15 cellular contexts compared by ENCODE assay signal in genomic region chr14:64561631-64562030, GRCh38. TPM values are rescaled to one million over a fixed set of nuclear protein-coding genes. Genes with fewer than 3 reads are reported as not detected.
DNase-seq lines count a peak whose midpoint lies in the region; TF ChIP-seq lines count a peak whose summit lies in the region.
"Had no signal": no experiment of that assay in that cellular context is flagged by ENCODE, and none has a peak within 500 bp of the region (broad histone marks: within the 10 kb centered on the region; RNA-seq: fewer than 3 reads in every experiment).

No MANE protein-coding gene starts in this region.

- no peak overlapping the region for H2BK120ac ChIP-seq in trophoblast cell (ENCODE audit: insufficient read depth, low read length, poor library complexity)

- no peak overlapping the region for H4K91ac ChIP-seq in trophoblast cell (ENCODE audit: low read depth, low read length)

- TF ChIP-seq CTCF in Loucy (conservative IDR thresholded peaks at IDR 0.05; ENCODE audit: low read length) (no peak), PC-9 (conservative IDR thresholded peaks at IDR 0.05) (no peak), MM.1S (IDR thresholded peaks at IDR 0.05; ENCODE audit: low read length) (no peak)

- no CpG with 5 or more reads among the region's 2 CpGs for WGBS in trophoblast cell (ENCODE audit: extremely low coverage, insufficient coverage, insufficient read length)

- H3K4me3 ChIP-seq in Loucy (ENCODE audit: low read length, poor library complexity, severe bottlenecking) (no peak overlapping the region), PC-9 (no peak overlapping the region), trophoblast cell (ENCODE audit: low read depth, low read length) (no peak overlapping the region), MM.1S (ENCODE audit: low read length) (no peak overlapping the region)

- H2AFZ ChIP-seq in Loucy (ENCODE audit: low read length) (no peak overlapping the region), PC-9 (no peak overlapping the region), trophoblast cell (ENCODE audit: insufficient read depth, low read length, poor library complexity) (no peak overlapping the region), MM.1S (ENCODE audit: low read length) (no peak overlapping the region)

- POLR2A ChIA-PET in PC-9 (lab: Charles Lee; ENCODE audit: unreplicated experiment), result no interaction called here

- no peak overlapping the region for H3K4ac ChIP-seq in trophoblast cell (ENCODE audit: low read depth, low read length)

- H2BK12ac ChIP-seq in trophoblast cell (ENCODE audit: low read length), result peak overlapping the region; percentile 2

- H3K9me3 Mint-ChIP-seq in activated naive CD4-positive, alpha-beta T cell treated with anti-CD3 and anti-CD28 coated beads for 36 hours, result no peaks in the 10 kb centered on the region
- H3K9me3 Mint-ChIP-seq: HFFc6 had no signal

- H3K79me2 ChIP-seq in Loucy (ENCODE audit: insufficient read depth, low read length), result no peaks in the 10 kb centered on the region
- no peaks in the 10 kb centered on the region for H3K79me2 ChIP-seq in PC-9 (ENCODE audit: low read depth)
- H3K79me2 ChIP-seq in trophoblast cell (ENCODE audit: control insufficient read depth, insufficient read depth, low read length, poor library complexity), result no peaks in the 10 kb centered on the region
- H3K79me2 ChIP-seq in MM.1S (ENCODE audit: low read length), result no peaks in the 10 kb centered on the region

- peak; percentile 23 for DNase-seq in NCI-H2107 treated with DMSO at 0.1 percent for 48 hours (lab: John Stamatoyannopoulos, UW; ENCODE audit: unreplicated experiment)
- DNase-seq in NCI-H2107 (lab: John Stamatoyannopoulos, UW), result no peak
- DNase-seq in PC-9, result peak in 1 of 2 experiments; percentile 53
- DNase-seq in trophoblast cell, result no peak
- no peak for DNase-seq in MM.1S
- no peak for DNase-seq in posterior vena cava (ENCODE audit: low spot score)
- DNase-seq in activated naive CD4-positive, alpha-beta T cell treated with anti-CD3 and anti-CD28 coated beads for 36 hours, result no peak
- DNase-seq: C1 segment of cervical spinal cord, DMS 273 treated with DMSO at 0.1 percent for 48 hours, HFFc6, KBM-7, NCI-H1092, NCI-H187 treated with DMSO at 0.1 percent for 48 hours, NCI-H446 had no signal

- H2BK5ac ChIP-seq in trophoblast cell (ENCODE audit: low read depth, low read length, poor library complexity), result no peak overlapping the region

- no peak overlapping the region for H3K27ac ChIP-seq in PC-9
- H3K27ac ChIP-seq in trophoblast cell (ENCODE audit: low read depth, low read length), result no peak overlapping the region
- no peak overlapping the region for H3K27ac ChIP-seq in MM.1S (ENCODE audit: low read length)

- no peaks in the 10 kb centered on the region for H3K27me3 Mint-ChIP-seq in activated naive CD4-positive, alpha-beta T cell treated with anti-CD3 and anti-CD28 coated beads for 36 hours (ENCODE audit: low read depth)

- peaks cover 17% of the 10 kb centered on the region for H3K4me1 ChIP-seq in Loucy (ENCODE audit: insufficient read depth, low read length, poor library complexity, severe bottlenecking)
- H3K4me1 ChIP-seq in PC-9 (replicated peaks; ENCODE audit: insufficient read depth), result peaks cover 27% of the 10 kb centered on the region
- peaks cover 3 to 6% of the 10 kb centered on the region in 2 experiments for H3K4me1 ChIP-seq in trophoblast cell (ENCODE audit: control insufficient read depth in 1 of 2, insufficient read depth in 2 of 2, low read length in 2 of 2)
- H3K4me1 ChIP-seq in MM.1S (ENCODE audit: low read length), result no peaks in the 10 kb centered on the region

- no peaks in the 10 kb centered on the region for H4K20me1 ChIP-seq in Loucy (ENCODE audit: insufficient read depth, low read length, poor library complexity, severe bottlenecking)
- H4K20me1 ChIP-seq in PC-9 (ENCODE audit: insufficient read depth), result no peaks in the 10 kb centered on the region
- no peaks in the 10 kb centered on the region for H4K20me1 ChIP-seq in MM.1S (ENCODE audit: insufficient read depth, low read length)

- no TSS peak for BruUV-seq in PC-9 (replicated peaks; lab: Mats Ljungman, UMichigan)

- H3K4me1 Mint-ChIP-seq in activated naive CD4-positive, alpha-beta T cell treated with anti-CD3 and anti-CD28 coated beads for 36 hours (ENCODE audit: low read depth), result peaks cover 2% of the 10 kb centered on the region

- H3K4me2 ChIP-seq in Loucy (ENCODE audit: low read depth, low read length, poor library complexity, severe bottlenecking) (peak overlapping the region; percentile 30), PC-9 (peak overlapping the region; percentile 51), trophoblast cell (ENCODE audit: low read length) (no peak overlapping the region), MM.1S (ENCODE audit: low read depth, low read length) (no peak overlapping the region)

- H3K14ac ChIP-seq in trophoblast cell (ENCODE audit: low read length), result no peak overlapping the region

- no peaks in the 10 kb centered on the region for H3K9me2 ChIP-seq in Loucy (replicated peaks; ENCODE audit: low read depth, low read length)
- H3K9me2 ChIP-seq in PC-9 (ENCODE audit: insufficient read depth), result no peaks in the 10 kb centered on the region
- H3K9me2 ChIP-seq in MM.1S (replicated peaks; ENCODE audit: insufficient read depth, low read length), result no peaks in the 10 kb centered on the region

- H3K4me3 Mint-ChIP-seq in activated naive CD4-positive, alpha-beta T cell treated with anti-CD3 and anti-CD28 coated beads for 36 hours, result no peak overlapping the region
- H3K4me3 Mint-ChIP-seq: HFFc6 had no signal

- no peak overlapping the region for H4K12ac ChIP-seq in trophoblast cell (ENCODE audit: low read depth, low read length)

- no peak overlapping the region for H3K23ac ChIP-seq in trophoblast cell (ENCODE audit: low read length)

- H3K9ac ChIP-seq in Loucy (ENCODE audit: low read depth, low read length, poor library complexity, severe bottlenecking) (no peak overlapping the region), trophoblast cell (ENCODE audit: low read length) (no peak overlapping the region), MM.1S (ENCODE audit: low read length) (no peak overlapping the region)

- no peaks in the 10 kb centered on the region for H3K9me3 ChIP-seq in Loucy (ENCODE audit: insufficient read depth, low read depth, low read length)
- no peaks in the 10 kb centered on the region for H3K9me3 ChIP-seq in PC-9 (ENCODE audit: insufficient read depth, low read depth)
- H3K9me3 ChIP-seq in trophoblast cell (ENCODE audit: insufficient read depth, low read depth, low read length), result no peaks in the 10 kb centered on the region
- no peaks in the 10 kb centered on the region for H3K9me3 ChIP-seq in MM.1S (replicated peaks; ENCODE audit: insufficient read depth, low read length)

- H3K36me3 ChIP-seq in Loucy (ENCODE audit: insufficient read depth, low read length), result no peaks in the 10 kb centered on the region
- H3K36me3 ChIP-seq in PC-9 (ENCODE audit: low read depth), result no peaks in the 10 kb centered on the region
- H3K36me3 ChIP-seq in trophoblast cell (ENCODE audit: control insufficient read depth in 1 of 2, insufficient read depth in 2 of 2, low read length in 2 of 2), result no peaks in the 10 kb centered on the region
- H3K36me3 ChIP-seq in MM.1S (replicated peaks; ENCODE audit: insufficient read depth, low read length), result no peaks in the 10 kb centered on the region

- H2AK5ac ChIP-seq in trophoblast cell (ENCODE audit: low read length), result no peak overlapping the region

- no peak overlapping the region for H3K18ac ChIP-seq in trophoblast cell (ENCODE audit: low read length)

- H3K27ac Mint-ChIP-seq in activated naive CD4-positive, alpha-beta T cell treated with anti-CD3 and anti-CD28 coated beads for 36 hours, result no peak overlapping the region
- H3K27ac Mint-ChIP-seq: HFFc6 had no signal

- CTCF ChIA-PET in PC-9 (lab: Charles Lee), result no interaction called here
- CTCF ChIA-PET in activated naive CD4-positive, alpha-beta T cell treated with anti-CD3 and anti-CD28 coated beads for 36 hours (lab: Charles Lee), result interaction anchor here (1.3 kb wide), 1 partner anchor 75 kb away, joined by 6 read pairs; no protein-coding TSS in a partner anchor

- no peak overlapping the region for H4K8ac ChIP-seq in trophoblast cell (ENCODE audit: low read depth, low read length)

- intact Hi-C loops in PC-9 (cut with micrococcal nuclease; ENCODE audit: unreplicated experiment) (no loop called here), posterior vena cava (cut with DNase I) (no loop called here)
- intact Hi-C loops in activated naive CD4-positive, alpha-beta T cell treated with anti-CD3 and anti-CD28 coated beads for 36 hours (cut with micrococcal nuclease), result no loop called here

- H3K27me3 ChIP-seq in Loucy (ENCODE audit: insufficient read depth, low read length, poor library complexity, severe bottlenecking), result no peaks in the 10 kb centered on the region
- no peaks in the 10 kb centered on the region for H3K27me3 ChIP-seq in PC-9 (ENCODE audit: insufficient read depth, low read depth)
- no peaks in the 10 kb centered on the region for H3K27me3 ChIP-seq in trophoblast cell (ENCODE audit: insufficient read depth, low read length)
- no peaks in the 10 kb centered on the region for H3K27me3 ChIP-seq in MM.1S (replicated peaks; ENCODE audit: insufficient read depth, low read length)

- no peaks in the 10 kb centered on the region for H3K36me3 Mint-ChIP-seq in activated naive CD4-positive, alpha-beta T cell treated with anti-CD3 and anti-CD28 coated beads for 36 hours (ENCODE audit: low read depth)

- H3K79me1 ChIP-seq in trophoblast cell (ENCODE audit: low read length), result peaks cover 17% of the 10 kb centered on the region

- H3F3A ChIP-seq in Loucy (ENCODE audit: low read depth), result no peaks in the 10 kb centered on the region
- H3F3A ChIP-seq in PC-9 (ENCODE audit: insufficient read depth, low read depth), result peaks cover 5% of the 10 kb centered on the region; the same call in 1 of the 2 replicates
- no peaks in the 10 kb centered on the region for H3F3A ChIP-seq in MM.1S (ENCODE audit: insufficient read depth, low read length)

RNA-seq across cellular contexts. Expression of gene PPP1R36, which starts 11.9 kb away (rescaled TPM):
- 0.35 TPM in 1 of 2 replicates, not detected in the other for total RNA-seq in PC-9 (2021)
- polyA plus RNA-seq in trophoblast cell (2013), result 0.97 and 0.99 TPM in 2 replicates
- under 1 TPM; 0.62 to 0.65 TPM for total RNA-seq in posterior vena cava
- not detected for total RNA-seq in activated naive CD4-positive, alpha-beta T cell treated with anti-CD3 and anti-CD28 coated beads for 36 hours

RNA-seq across cellular contexts. Expression of gene HSPA2, which starts 21.1 kb away (rescaled TPM):
- total RNA-seq in PC-9 (2021) (11.0 and 14.3 TPM in 2 replicates), posterior vena cava (10 to 100 TPM; 32.7 to 49.0 TPM)
- polyA plus RNA-seq in trophoblast cell (2013), result 52.5 and 55.1 TPM in 2 replicates
- 1 to 10 TPM; 4.1 to 5.1 TPM for total RNA-seq in activated naive CD4-positive, alpha-beta T cell treated with anti-CD3 and anti-CD28 coated beads for 36 hours

RNA-seq across cellular contexts. Expression of gene ZBTB1, which starts 57.1 kb away (rescaled TPM):
- total RNA-seq in PC-9 (2021), result 55.4 and 57.2 TPM in 2 replicates
- polyA plus RNA-seq in trophoblast cell (2013), result 38.0 and 39.2 TPM in 2 replicates
- 10 to 100 TPM; 34.7 to 34.8 TPM for total RNA-seq in posterior vena cava
- 10 to 100 TPM; 21.3 to 23.4 TPM for total RNA-seq in activated naive CD4-positive, alpha-beta T cell treated with anti-CD3 and anti-CD28 coated beads for 36 hours

RNA-seq across cellular contexts. Expression of gene ZBTB25, which starts 58.0 kb away (rescaled TPM):
- total RNA-seq in PC-9 (2021) (18.6 and 22.9 TPM in 2 replicates), posterior vena cava (10 to 100 TPM; 13.3 to 14.1 TPM)
- 9.0 and 9.1 TPM in 2 replicates for polyA plus RNA-seq in trophoblast cell (2013)
- total RNA-seq in activated naive CD4-positive, alpha-beta T cell treated with anti-CD3 and anti-CD28 coated beads for 36 hours, result 10 to 100 TPM; 22.6 to 23.5 TPM

Comparison
In these comparisons a context has a peak if more than half of its experiments do, and no peak if none do; other contexts are left out.
1. H3K4me2 ChIP-seq: peak in Loucy (single experiment) and PC-9 (single experiment); none in trophoblast cell (single experiment) and MM.1S (single experiment).